Comparison of ENCODE assay signal across 11 cellular contexts in the genomic region with DNA sequence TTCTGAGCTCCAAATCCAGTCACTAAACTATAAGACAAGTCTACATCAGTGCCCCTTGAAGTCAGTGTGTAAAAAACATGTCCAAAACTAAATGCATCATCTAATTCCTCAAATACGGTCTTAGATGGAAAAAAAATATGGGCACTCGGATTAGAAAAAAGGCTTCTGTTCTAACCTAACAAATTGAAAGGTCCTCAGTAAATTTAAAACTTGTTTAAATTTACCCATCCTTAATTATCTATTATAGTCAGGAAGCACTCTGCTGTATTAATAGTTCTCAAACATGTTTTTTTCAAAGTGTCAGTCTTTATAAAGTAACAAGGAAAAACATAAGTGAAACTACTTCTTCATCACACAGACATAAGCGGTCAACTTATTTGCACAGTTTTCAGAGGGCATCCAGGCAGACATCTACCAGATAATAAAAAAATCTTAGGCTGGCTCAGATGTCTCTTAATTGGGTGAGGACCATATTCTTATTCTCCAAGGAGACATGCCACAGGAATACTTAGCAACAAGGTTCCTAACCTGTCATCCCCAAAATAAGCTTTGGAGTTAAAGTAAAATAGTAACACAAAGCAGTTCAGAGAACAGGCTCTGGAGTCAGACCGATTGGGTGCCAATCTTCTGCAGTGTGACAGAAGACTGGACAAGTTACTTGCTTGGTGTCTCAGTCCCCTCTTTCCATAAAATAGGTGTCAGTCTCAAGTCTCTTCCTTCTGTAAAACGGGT. TPM values are rescaled to one million over a fixed set of nuclear protein-coding genes. Genes with fewer than 3 reads are reported as not detected.
DNase-seq lines count a peak whose midpoint lies in the region; ATAC-seq and TF ChIP-seq lines count a peak whose summit lies in the region.
"Had no signal": no experiment of that assay in that cellular context is flagged by ENCODE, and none has a peak within 500 bp of the region (broad histone marks: within the 10 kb centered on the region; RNA-seq: fewer than 3 reads in every experiment).

No MANE protein-coding gene starts in this region.

- H3K9me3 ChIP-seq in lower lobe of right lung: no peaks in the 10 kb centered on the region
- no peaks in the 10 kb centered on the region for H3K9me3 ChIP-seq in testis

- H3K27ac Mint-ChIP-seq in activated CD4-positive, alpha-beta T cell treated with anti-CD3 and anti-CD28 coated beads, Interleukin-2, amount 10 ng/mL, durations not matched to agents 24 days and 14 days: peak overlapping the region; percentile 93
- H3K27ac Mint-ChIP-seq in activated naive CD8-positive, alpha-beta T cell treated with anti-CD3 and anti-CD28 coated beads, Interleukin-2, amount 50 U/mL, for 24 hours: peak overlapping the region; percentile 93

- H3K4me3 ChIP-seq in lower lobe of right lung (peak overlapping the region; percentile 36), testis (no peak overlapping the region)

- H3K4me1 ChIP-seq in lower lobe of right lung (peaks cover 57% of the 10 kb centered on the region), testis (peaks cover 45% of the 10 kb centered on the region)

- no peak for TF ChIP-seq POLR2A in testis (IDR thresholded peaks at IDR 0.05)

- no peak for ATAC-seq in activated naive CD8-positive, alpha-beta T cell treated with anti-CD3 and anti-CD28 coated beads, Interleukin-2, amount 50 U/mL, for 24 hours
- ATAC-seq in lower lobe of right lung (peak in 1 of 2 donors; percentile 1), HG02588 (IDR thresholded peaks at IDR 0.05; ENCODE audit: unreplicated experiment) (no peak)

- no peak for TF ChIP-seq CTCF in lower lobe of right lung (IDR thresholded peaks at IDR 0.05)
- TF ChIP-seq CTCF in testis (IDR thresholded peaks at IDR 0.05): no peak

- H3K27ac ChIP-seq in lower lobe of right lung: peak overlapping the region; percentile 83
- peak overlapping the region; percentile 73 to 92 for H3K27ac ChIP-seq in testis

- intact Hi-C loops in activated CD4-positive, alpha-beta T cell treated with anti-CD3 and anti-CD28 coated beads, Interleukin-2, amount 10 ng/mL, durations not matched to agents 24 days and 14 days (cut with micrococcal nuclease): loop anchor here (1.0 to 10.0 kb wide), 4 partner anchors 10 to 479 kb away; a partner anchor contains a TSS
- intact Hi-C loops in lower lobe of right lung (cut with DNase I) (no loop called here), testis (cut with DNase I; ENCODE audit: low total_unique reads) (no loop called here)

- no peaks in the 10 kb centered on the region for H3K9me3 Mint-ChIP-seq in activated CD4-positive, alpha-beta T cell treated with anti-CD3 and anti-CD28 coated beads, Interleukin-2, amount 10 ng/mL, durations not matched to agents 24 days and 14 days
- H3K9me3 Mint-ChIP-seq in activated naive CD8-positive, alpha-beta T cell treated with anti-CD3 and anti-CD28 coated beads, Interleukin-2, amount 50 U/mL, for 24 hours: no peaks in the 10 kb centered on the region

- H3K4me1 Mint-ChIP-seq in activated CD4-positive, alpha-beta T cell treated with anti-CD3 and anti-CD28 coated beads, Interleukin-2, amount 10 ng/mL, durations not matched to agents 24 days and 14 days: peaks cover 44% of the 10 kb centered on the region
- H3K4me1 Mint-ChIP-seq in activated naive CD8-positive, alpha-beta T cell treated with anti-CD3 and anti-CD28 coated beads, Interleukin-2, amount 50 U/mL, for 24 hours: peaks cover 67% of the 10 kb centered on the region

- no peaks in the 10 kb centered on the region for H3K36me3 ChIP-seq in lower lobe of right lung
- H3K36me3 ChIP-seq in testis (ENCODE audit: low read depth, missing control alignments): no peaks in the 10 kb centered on the region

- H3K36me3 Mint-ChIP-seq in activated CD4-positive, alpha-beta T cell treated with anti-CD3 and anti-CD28 coated beads, Interleukin-2, amount 10 ng/mL, durations not matched to agents 24 days and 14 days (ENCODE audit: low read depth): peaks cover 9% of the 10 kb centered on the region
- peaks cover 12% of the 10 kb centered on the region for H3K36me3 Mint-ChIP-seq in activated naive CD8-positive, alpha-beta T cell treated with anti-CD3 and anti-CD28 coated beads, Interleukin-2, amount 50 U/mL, for 24 hours (ENCODE audit: low read depth)

- no peaks in the 10 kb centered on the region for H3K27me3 Mint-ChIP-seq in activated CD4-positive, alpha-beta T cell treated with anti-CD3 and anti-CD28 coated beads, Interleukin-2, amount 10 ng/mL, durations not matched to agents 24 days and 14 days
- H3K27me3 Mint-ChIP-seq in activated naive CD8-positive, alpha-beta T cell treated with anti-CD3 and anti-CD28 coated beads, Interleukin-2, amount 50 U/mL, for 24 hours: no peaks in the 10 kb centered on the region

- peak; percentile 67 for DNase-seq in activated CD4-positive, alpha-beta T cell treated with anti-CD3 and anti-CD28 coated beads, Interleukin-2, amount 10 ng/mL, durations not matched to agents 24 days and 14 days
- DNase-seq in activated CD4-positive, alpha-beta T cell treated with anti-CD3 and anti-CD28 coated beads, Interleukin-2, amount 50 U/mL, for 1 hour: no peak
- no peak for DNase-seq in activated naive CD8-positive, alpha-beta T cell treated with anti-CD3 and anti-CD28 coated beads, Interleukin-2, amount 50 U/mL, for 24 hours
- DNase-seq in lower lobe of right lung: no peak
- DNase-seq in testis: no peak
- DNase-seq in LoVo (ENCODE audit: low spot score): no peak
- DNase-seq in MV-4-11 (lab: John Stamatoyannopoulos, UW): no peak
- DNase-seq: cortex of kidney, mesendoderm, NCI-H2081 treated with DMSO at 0.1 percent for 48 hours had no signal

- 33 to 36% methylated on average over 5 of the region's 5 CpGs for WGBS in testis, 2 donors

- H3K27me3 ChIP-seq in lower lobe of right lung (ENCODE audit: low read depth): no peaks in the 10 kb centered on the region
- H3K27me3 ChIP-seq in testis: no peaks in the 10 kb centered on the region

- peak overlapping the region; percentile 86 for H3K4me3 Mint-ChIP-seq in activated CD4-positive, alpha-beta T cell treated with anti-CD3 and anti-CD28 coated beads, Interleukin-2, amount 10 ng/mL, durations not matched to agents 24 days and 14 days
- peak overlapping the region; percentile 91 for H3K4me3 Mint-ChIP-seq in activated naive CD8-positive, alpha-beta T cell treated with anti-CD3 and anti-CD28 coated beads, Interleukin-2, amount 50 U/mL, for 24 hours

RNA-seq across cellular contexts. Expression of a gene that starts 33.4 kb away (rescaled TPM):
- total RNA-seq in activated CD4-positive, alpha-beta T cell treated with anti-CD3 and anti-CD28 coated beads, Interleukin-2, amount 10 ng/mL, durations not matched to agents 24 days and 14 days: 65.0 and 65.8 TPM in 2 replicates
- 98.1 TPM for total RNA-seq in lower lobe of right lung
- 10 to 100 TPM; 54.8 to 67.5 TPM for total RNA-seq in testis
- 32.8 TPM for polyA plus RNA-seq in testis (ENCODE audit: insufficient read depth, low read depth, low replicate concordance)
